5 cellular contexts compared by ENCODE assay signal in the genomic region with DNA sequence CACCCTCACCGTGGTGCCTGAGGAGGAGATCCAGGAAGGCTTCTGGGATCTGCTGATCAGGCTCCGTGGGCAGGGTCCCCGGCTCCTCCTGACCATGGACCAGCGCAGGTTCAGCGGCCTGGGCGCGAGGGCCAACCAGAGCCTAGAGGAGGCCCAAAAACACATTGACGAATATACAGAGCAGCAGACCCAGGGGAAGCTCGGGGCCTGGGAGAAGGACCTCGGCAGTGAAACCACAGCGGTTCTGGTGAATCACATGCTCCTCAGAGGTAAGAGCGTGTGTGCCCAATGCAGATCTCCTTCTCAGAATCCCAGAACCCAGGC. TPM values are rescaled to one million over a fixed set of nuclear protein-coding genes. Genes with fewer than 3 reads are reported as not detected.
"Had no signal": no experiment of that assay in that cellular context is flagged by ENCODE, and none has a peak within 500 bp of the region (broad histone marks: within the 10 kb centered on the region; RNA-seq: fewer than 3 reads in every experiment).

No MANE protein-coding gene starts in this region.

- H3K4me3 ChIP-seq: GM23338 had no signal

- DNase-seq: H9, HCEC 1CT, IMR-90 had no signal

- H3K27ac Mint-ChIP-seq: GM23338, H9 had no signal

- H3K4me1 Mint-ChIP-seq: GM23338 had no signal

- H3K9me3 Mint-ChIP-seq: GM23338, H9 had no signal

- H3K4me3 Mint-ChIP-seq: GM23338, H9 had no signal

- ATAC-seq: GM23338 had no signal

RNA-seq across cellular contexts. Expression of gene SERPINA3, which starts 29.4 kb away (rescaled TPM):
- total RNA-seq: GM23338, H1, H9 had no signal
- polyA plus RNA-seq: GM23338, H1 had no signal
